26 cellular contexts compared by ENCODE assay signal in genomic region chr3:167100200-167100599, GRCh38.
A peak's percentile ranks its signal among the peaks of the same experiment; 100 is the strongest.
DNase-seq lines count a peak whose midpoint lies in the region; ATAC-seq, FAIRE-seq and TF ChIP-seq lines count a peak whose summit lies in the region.
"Had no signal": no experiment of that assay in that cellular context is flagged by ENCODE, and none has a peak within 500 bp of the region (broad histone marks: within the 10 kb centered on the region; RNA-seq: fewer than 3 reads in every experiment).

No MANE protein-coding gene starts in this region.

- H3K27me3 Mint-ChIP-seq in mesothelial cell of epicardium (ENCODE audit: low read depth) = no peaks in the 10 kb centered on the region
- H3K27me3 Mint-ChIP-seq: CD4-positive, alpha-beta memory T cell; CD4-positive, CD25-positive, alpha-beta regulatory T cell; CD8-positive, alpha-beta memory T cell had no signal

- intact Hi-C loops in GM12878 (cut with micrococcal nuclease; ENCODE audit: unreplicated experiment) = no loop called here

- in situ Hi-C loops in GM12878 (cut with MboI) = no loop called here

- H3K27me3 ChIP-seq in OCI-LY3 (ENCODE audit: low read depth, low read length) (no peaks in the 10 kb centered on the region), GM12878 (replicated peaks in 1 of 2; ENCODE audit: control insufficient read depth in 2 of 2, insufficient read depth in 2 of 2, low read length in 1 of 2) (no peaks in the 10 kb centered on the region)
- H3K27me3 ChIP-seq: BE2C, BLaER1 had no signal

- no peaks in the 10 kb centered on the region for H3K9me3 Mint-ChIP-seq in mesothelial cell of epicardium
- H3K9me3 Mint-ChIP-seq: CD14-positive monocyte had no signal

- no peaks in the 10 kb centered on the region for H3K4me1 Mint-ChIP-seq in mesothelial cell of epicardium
- H3K4me1 Mint-ChIP-seq: CD14-positive monocyte; CD4-positive, alpha-beta memory T cell; CD4-positive, CD25-positive, alpha-beta regulatory T cell; CD8-positive, alpha-beta memory T cell had no signal

- H3K27ac ChIP-seq in HEK293 (ENCODE audit: extremely low read depth, low read depth, low read length) (no peak overlapping the region), OCI-LY3 (ENCODE audit: low read length) (no peak overlapping the region), GM12878 (ENCODE audit: control insufficient read depth, insufficient read depth) (no peak overlapping the region)
- H3K27ac ChIP-seq: BLaER1 had no signal

- no peak for TF ChIP-seq POLR2A in GM12878 (IDR thresholded peaks at IDR 0.05; ENCODE audit: low read depth, low read length)

- TF ChIP-seq EP300 in GM12878 (IDR thresholded peaks at IDR 0.05; ENCODE audit: borderline replicate concordance in 1 of 2, control insufficient read depth in 1 of 2, low read depth in 2 of 2, low read length in 2 of 2) = no peak

- no peak overlapping the region for H3K27ac Mint-ChIP-seq in mesothelial cell of epicardium
- H3K27ac Mint-ChIP-seq: CD14-positive monocyte; CD4-positive, alpha-beta memory T cell; CD8-positive, alpha-beta memory T cell had no signal

- no TSS peak for BruUV-seq in GM12878 (replicated peaks; lab: Mats Ljungman, UMichigan)

- no peaks in the 10 kb centered on the region for H3K9me3 ChIP-seq in HEK293 (ENCODE audit: control insufficient read depth, insufficient read depth, low read depth, low read length)
- H3K9me3 ChIP-seq in OCI-LY3 (ENCODE audit: insufficient read depth, low read length) = no peaks in the 10 kb centered on the region
- no peaks in the 10 kb centered on the region for H3K9me3 ChIP-seq in GM12878 (replicated peaks; ENCODE audit: control insufficient read depth, insufficient read depth, low read length)
- H3K9me3 ChIP-seq: BE2C, BLaER1 had no signal

- H3K9ac ChIP-seq in OCI-LY3 (ENCODE audit: low read length) (no peak overlapping the region), GM12878 (ENCODE audit: control insufficient read depth, insufficient read depth, low read length) (no peak overlapping the region)
- H3K9ac ChIP-seq: BLaER1 had no signal

- SMC1A ChIA-PET in GM12878 (lab: Charles Lee; ENCODE audit: uncharacterized antibody, unreplicated experiment) = interaction anchor here (0.7 to 1.2 kb wide), 2 partner anchors 11 to 47 kb away, joined by 3 read pairs; no protein-coding TSS in a partner anchor

- H3K36me3 ChIP-seq in HEK293 (ENCODE audit: control insufficient read depth in 2 of 2, insufficient read depth in 1 of 2, low read length in 2 of 2) (no peaks in the 10 kb centered on the region), OCI-LY3 (replicated peaks; ENCODE audit: low read depth, low read length) (no peaks in the 10 kb centered on the region), GM12878 (ENCODE audit: control insufficient read depth in 2 of 2, insufficient read depth in 2 of 2, low read length in 1 of 2) (no peaks in the 10 kb centered on the region)
- H3K36me3 ChIP-seq: BE2C, BLaER1 had no signal

- H3K4me3 ChIP-seq in HEK293 (ENCODE audit: low read depth, low read length) = no peak overlapping the region
- no peak overlapping the region for H3K4me3 ChIP-seq in OCI-LY3 (ENCODE audit: low read length)
- H3K4me3 ChIP-seq in GM12878 = no peak overlapping the region
- H3K4me3 ChIP-seq: BLaER1 had no signal

- H2AFZ ChIP-seq in OCI-LY3 (ENCODE audit: low read depth, low read length) (peak overlapping the region; percentile 78), GM12878 (ENCODE audit: control insufficient read depth, low read depth, low read length) (no peak overlapping the region)

- H4K20me1 ChIP-seq in OCI-LY3 (ENCODE audit: insufficient read depth, low read length) (no peaks in the 10 kb centered on the region), GM12878 (ENCODE audit: control insufficient read depth, insufficient read depth) (no peaks in the 10 kb centered on the region)
- H4K20me1 ChIP-seq: BLaER1 had no signal

- H3K79me2 ChIP-seq in OCI-LY3 (ENCODE audit: low read length) (no peaks in the 10 kb centered on the region), GM12878 (ENCODE audit: control insufficient read depth, insufficient read depth, low read length) (no peaks in the 10 kb centered on the region)

- H3K4me2 ChIP-seq in OCI-LY3 (ENCODE audit: low read length) (no peak overlapping the region), GM12878 (ENCODE audit: control insufficient read depth, insufficient read depth) (no peak overlapping the region)
- H3K4me2 ChIP-seq: BLaER1 had no signal

- no peak overlapping the region for H3K4me3 Mint-ChIP-seq in mesothelial cell of epicardium
- H3K4me3 Mint-ChIP-seq: CD14-positive monocyte; CD4-positive, CD25-positive, alpha-beta regulatory T cell; CD8-positive, alpha-beta memory T cell had no signal

- H3K4me1 ChIP-seq in HEK293 (ENCODE audit: control insufficient read depth, insufficient read depth, low read length) = 0 out of 2 replicates have a peak, but pooled peaks cover under 1% of the 10 kb centered on the region
- peaks cover 4% of the 10 kb centered on the region; the same call in 1 of the 2 replicates for H3K4me1 ChIP-seq in OCI-LY3 (ENCODE audit: low read length)
- H3K4me1 ChIP-seq in GM12878 (ENCODE audit: control insufficient read depth, insufficient read depth, low read length) = no peaks in the 10 kb centered on the region
- H3K4me1 ChIP-seq: BE2C, BLaER1 had no signal

- RAD21 ChIA-PET in GM12878 (lab: Charles Lee; ENCODE audit: unreplicated experiment) = no interaction called here

- 8% methylated on average over 2 of the region's 2 CpGs for WGBS in GM12878 (ENCODE audit: insufficient coverage, insufficient replicate concordance, low lambda C conversion rate, missing lambda C conversion rate)

- CTCF ChIA-PET in HEK293 (lab: Yijun Ruan, JAX) = interaction anchor here (0.5 kb wide), 1 partner anchor 393 kb away, joined by 3 read pairs; no protein-coding TSS in a partner anchor
- CTCF ChIA-PET in GM12878 (lab: Yijun Ruan, JAX) = interaction anchor here (0.7 kb wide), 1 partner anchor 18 kb away, joined by 3 read pairs; no protein-coding TSS in a partner anchor

- DNase-seq in GM12878 (ENCODE audit: low read depth, low spot score) (no peak), mesothelial cell of epicardium (ENCODE audit: low spot score in 2 of 2, unreplicated experiment in 2 of 2) (no peak), OCI-M1 (lab: John Stamatoyannopoulos, UW) (no peak)
- DNase-seq: 8988T; ACHN; BE2C; C1 segment of cervical spinal cord; CD4-positive, alpha-beta memory T cell; CD4-positive, CD25-positive, alpha-beta regulatory T cell; CD8-positive, alpha-beta memory T cell; COR-L47; DMS 273 treated with DMSO at 0.1 percent for 48 hours; DMS153; DMS53; DMS79; DND-41; EL; GDM1 had no signal

- no peak for TF ChIP-seq RAD21 in GM12878 (IDR thresholded peaks at IDR 0.05; ENCODE audit: insufficient read depth, low read depth, low read length)

- TF ChIP-seq CTCF in HEK293 (tag by site-specific recombination; IDR thresholded peaks at IDR 0.05) = no peak
- TF ChIP-seq CTCF in OCI-LY3 (IDR thresholded peaks at IDR 0.05; ENCODE audit: low read depth, low read length) = no peak
- TF ChIP-seq CTCF in GM12878 (IDR thresholded peaks at IDR 0.05 in 2 of 3, conservative IDR thresholded peaks at IDR 0.05 in 1 of 3; ENCODE audit: control insufficient read depth in 2 of 3, extremely low read depth in 1 of 3, insufficient read depth in 1 of 3, low read depth in 3 of 3, low read length in 3 of 3) = no peak
- no peak for TF ChIP-seq CTCF in mesothelial cell of epicardium (IDR thresholded peaks at IDR 0.05; ENCODE audit: unreplicated experiment)

- POLR2A ChIA-PET in HEK293 (lab: Yijun Ruan, JAX) = no interaction called here
- POLR2A ChIA-PET in GM12878 (lab: Charles Lee) = no interaction called here

- ATAC-seq in GM12878 (no peak), HG03520 (IDR thresholded peaks at IDR 0.05; ENCODE audit: unreplicated experiment) (no peak)

- no peak for FAIRE-seq in GM12878 (lab: Jason Lieb, UNC)
- FAIRE-seq: A204.1, GM12891, GM19239 had no signal

- H3K36me3 Mint-ChIP-seq in mesothelial cell of epicardium = no peaks in the 10 kb centered on the region
- H3K36me3 Mint-ChIP-seq: CD14-positive monocyte; CD4-positive, alpha-beta memory T cell; CD4-positive, CD25-positive, alpha-beta regulatory T cell; CD8-positive, alpha-beta memory T cell had no signal

TF ChIP-seq in HEK293, 187 proteins besides CTCF, POLR2A, EP300 and RAD21 (continues in another document):
- TF ChIP-seq, protein P1, sequence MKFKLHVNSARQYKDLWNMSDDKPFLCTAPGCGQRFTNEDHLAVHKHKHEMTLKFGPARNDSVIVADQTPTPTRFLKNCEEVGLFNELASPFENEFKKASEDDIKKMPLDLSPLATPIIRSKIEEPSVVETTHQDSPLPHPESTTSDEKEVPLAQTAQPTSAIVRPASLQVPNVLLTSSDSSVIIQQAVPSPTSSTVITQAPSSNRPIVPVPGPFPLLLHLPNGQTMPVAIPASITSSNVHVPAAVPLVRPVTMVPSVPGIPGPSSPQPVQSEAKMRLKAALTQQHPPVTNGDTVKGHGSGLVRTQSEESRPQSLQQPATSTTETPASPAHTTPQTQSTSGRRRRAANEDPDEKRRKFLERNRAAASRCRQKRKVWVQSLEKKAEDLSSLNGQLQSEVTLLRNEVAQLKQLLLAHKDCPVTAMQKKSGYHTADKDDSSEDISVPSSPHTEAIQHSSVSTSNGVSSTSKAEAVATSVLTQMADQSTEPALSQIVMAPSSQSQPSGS (tag by site-specific recombination; IDR thresholded peaks at IDR 0.05; ENCODE audit: low read depth) = 0 out of 2 replicates have a peak, but pooled peaks have one; percentile 43
